In the genomic region with DNA sequence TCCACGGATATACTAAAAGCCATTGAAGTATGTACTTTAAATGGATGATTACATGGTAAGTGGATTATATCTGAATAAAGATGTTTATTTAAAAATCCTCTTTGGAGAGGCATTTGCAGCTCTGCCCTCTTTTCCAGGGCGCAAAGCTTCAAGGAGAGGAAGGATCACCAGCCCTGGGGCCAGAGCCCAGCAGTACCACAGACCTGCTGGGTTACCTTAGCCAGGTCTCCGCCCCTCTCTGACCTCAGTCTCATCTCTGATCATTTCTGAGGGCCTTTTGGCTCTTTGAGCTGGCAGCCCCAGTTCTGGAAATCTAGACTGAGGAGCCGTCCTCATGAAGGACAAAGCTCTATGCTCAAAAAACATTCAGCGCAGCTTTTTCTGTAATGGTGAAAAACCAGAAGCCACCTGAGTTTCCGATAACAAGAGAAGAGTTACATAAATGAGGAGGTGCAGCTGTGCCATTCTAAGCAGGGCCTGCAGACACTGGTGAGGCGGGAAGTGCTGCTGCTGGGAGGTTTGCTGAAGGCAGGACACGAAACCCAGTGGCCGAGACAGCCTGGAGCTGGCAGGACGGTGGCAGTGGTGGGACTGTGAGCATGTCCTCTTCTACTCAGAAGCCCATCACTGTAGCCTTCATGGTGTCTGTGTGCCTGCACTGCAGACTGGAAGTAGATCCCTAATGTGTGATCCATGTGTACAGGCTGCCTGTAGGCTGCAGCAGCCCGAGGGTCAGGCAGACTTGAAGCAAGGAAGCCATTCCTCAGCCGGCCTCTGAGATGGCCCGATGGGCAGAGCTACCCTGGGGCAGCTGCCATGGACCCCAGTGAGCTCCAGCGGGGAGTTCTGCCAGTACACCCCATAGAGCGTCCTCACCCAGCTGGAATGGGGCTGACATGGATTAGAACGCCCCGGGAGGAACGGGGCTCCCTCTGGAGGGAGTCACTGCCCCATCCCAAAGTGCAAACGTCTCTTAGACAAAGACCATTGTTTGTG, we compare ENCODE assay signal across 19 cellular contexts. TPM values are rescaled to one million over a fixed set of nuclear protein-coding genes. Genes with fewer than 3 reads are reported as not detected.
DNase-seq lines count a peak whose midpoint lies in the region; ATAC-seq and TF ChIP-seq lines count a peak whose summit lies in the region.
"Had no signal": no experiment of that assay in that cellular context is flagged by ENCODE, and none has a peak within 500 bp of the region (broad histone marks: within the 10 kb centered on the region; RNA-seq: fewer than 3 reads in every experiment).

No MANE protein-coding gene starts in this region.

- peak overlapping the region; percentile 15 for H2AFZ ChIP-seq in neuronal stem cell (ENCODE audit: low read length)

- no peaks in the 10 kb centered on the region for H3K79me1 ChIP-seq in neuronal stem cell (ENCODE audit: low read depth, low read length)

- H2BK15ac ChIP-seq in neuronal stem cell (ENCODE audit: low read length): peak overlapping the region; percentile 88

- no peak overlapping the region for H3K27ac ChIP-seq in neuronal stem cell (replicated peaks; ENCODE audit: low read length)
- H3K27ac ChIP-seq: adrenal gland, thoracic aorta had no signal

- H2AK5ac ChIP-seq in neuronal stem cell (ENCODE audit: low read depth, low read length): peak overlapping the region; percentile 72

- peaks cover 0 to 7% (median 0%) of the 10 kb centered on the region in 3 experiments for H3K27me3 ChIP-seq in neuronal stem cell (ENCODE audit: control insufficient read depth in 3 of 3, insufficient read depth in 3 of 3, low read depth in 1 of 3, low read length in 3 of 3)
- H3K27me3 ChIP-seq: cardiac muscle cell had no signal

- no CpG with 5 or more reads among the region's 19 CpGs for WGBS in neuronal stem cell (ENCODE audit: extremely low coverage in 2 of 2, insufficient read length in 2 of 2, insufficient replicate concordance in 1 of 2), 2 donors

- no peak overlapping the region for H3K4me3 ChIP-seq in neuronal stem cell (ENCODE audit: low read length in 2 of 2)
- H3K4me3 ChIP-seq: adrenal gland, cardiac muscle cell, thoracic aorta had no signal

- H3K4ac ChIP-seq in neuronal stem cell (ENCODE audit: low read length): no peak overlapping the region

- H3K36me3 Mint-ChIP-seq in WTC11: no peaks in the 10 kb centered on the region
- H3K36me3 Mint-ChIP-seq in immature natural killer cell: no peaks in the 10 kb centered on the region
- H3K36me3 Mint-ChIP-seq: naive B cell had no signal

- peak overlapping the region; percentile 49 for H2BK5ac ChIP-seq in neuronal stem cell (ENCODE audit: low read length)

- H3K4me2 ChIP-seq in neuronal stem cell (ENCODE audit: insufficient read depth, low read length, poor library complexity, severe bottlenecking): no peak overlapping the region

- H3K27me3 Mint-ChIP-seq in WTC11 (ENCODE audit: low read depth) (0 out of 2 replicates have a peak, but pooled peaks cover under 1% of the 10 kb centered on the region), immature natural killer cell (ENCODE audit: low read depth in 3 of 3) (peaks cover 2 to 4% (median 3%) of the 10 kb centered on the region in 3 donors)

- H4K8ac ChIP-seq in neuronal stem cell (ENCODE audit: low read depth, low read length): no peak overlapping the region

- no peak overlapping the region for H2BK12ac ChIP-seq in neuronal stem cell (ENCODE audit: low read length)

- no peak for TF ChIP-seq CTCF in WTC11 (IDR thresholded peaks at IDR 0.05)

- H3K9me3 ChIP-seq in neuronal stem cell (replicated peaks in 1 of 2; ENCODE audit: control insufficient read depth in 2 of 2, insufficient read depth in 1 of 2, low read depth in 1 of 2, low read length in 2 of 2): peaks cover 0 to 2% of the 10 kb centered on the region in 2 donors
- H3K9me3 ChIP-seq: adrenal gland, thoracic aorta had no signal

- CTCF ChIA-PET in WTC11 (lab: Charles Lee): interaction anchor here (1.1 to 2.4 kb wide), 2 partner anchors 25 to 28 kb away, joined by 4 to 9 read pairs; no protein-coding TSS in a partner anchor

- H3K27ac Mint-ChIP-seq in WTC11 (no peak overlapping the region), immature natural killer cell (no peak overlapping the region)
- H3K27ac Mint-ChIP-seq: activated T-helper 1 cell treated with anti-CD3 and anti-CD28 coated beads, Interleukin-12 subunit alpha, Interleukin-12 subunit beta, Interleukin-2, Interleukin-4 antibody, amounts not matched to agents 30 ng/mL and 10 ng/mL and 1 ng/mL, durations not matched to agents 14 hours and 24 hours and 36 hours; naive B cell had no signal

- peak overlapping the region; percentile 17 for H3K23ac ChIP-seq in neuronal stem cell (ENCODE audit: low read depth, low read length, poor library complexity)

- peak overlapping the region; percentile 53 for H2BK120ac ChIP-seq in neuronal stem cell (ENCODE audit: low read depth, low read length)

- DNase-seq in activated CD4-positive, alpha-beta T cell treated with anti-CD3 and anti-CD28 coated beads for 1 hour: peak; percentile 7
- no peak for DNase-seq in activated CD4-positive, alpha-beta T cell treated with anti-CD3 and anti-CD28 coated beads, Interleukin-2, amount 50 U/mL, for 1 hour
- DNase-seq in D341Med (ENCODE audit: low spot score): peak; percentile 15
- peak; percentile 5 for DNase-seq in WTC11 (ENCODE audit: low spot score)
- DNase-seq in neuronal stem cell (ENCODE audit: low spot score): no peak
- no peak for DNase-seq in immature natural killer cell
- no peak for DNase-seq in NCI-H1417 treated with DMSO at 0.1 percent for 48 hours (lab: John Stamatoyannopoulos, UW)
- DNase-seq: C1 segment of cervical spinal cord; effector CD8-positive, alpha-beta T cell; Kasumi-1; naive B cell; NCI-H1105 treated with DMSO at 0.1 percent for 48 hours; NCI-H82; small intestine had no signal

- POLR2A ChIA-PET in WTC11 (lab: Charles Lee): no interaction called here

- no peaks in the 10 kb centered on the region for H3K36me3 ChIP-seq in neuronal stem cell (replicated peaks in 1 of 2; ENCODE audit: control insufficient read depth in 2 of 2, insufficient read depth in 2 of 2, low read length in 2 of 2)
- H3K36me3 ChIP-seq: adrenal gland, cardiac muscle cell, thoracic aorta had no signal

- H4K91ac ChIP-seq in neuronal stem cell (ENCODE audit: low read depth, low read length, poor library complexity): peak overlapping the region; percentile 82

- H3K4me1 ChIP-seq in neuronal stem cell (ENCODE audit: control insufficient read depth in 2 of 2, insufficient read depth in 1 of 2, low read depth in 1 of 2, low read length in 2 of 2): peaks cover 0 to 17% of the 10 kb centered on the region in 2 donors
- H3K4me1 ChIP-seq: adrenal gland had no signal

- H3K18ac ChIP-seq in neuronal stem cell (ENCODE audit: low read length): peak overlapping the region; percentile 71

- peak overlapping the region; percentile 81 for H3K9ac ChIP-seq in neuronal stem cell (ENCODE audit: low read depth, low read length, poor library complexity)

- no peak for ATAC-seq in WTC11
- ATAC-seq in GM21717 (IDR thresholded peaks at IDR 0.05; ENCODE audit: unreplicated experiment): no peak

- no peak overlapping the region for H3K4me3 Mint-ChIP-seq in WTC11
- no peak overlapping the region for H3K4me3 Mint-ChIP-seq in immature natural killer cell
- H3K4me3 Mint-ChIP-seq: activated T-helper 1 cell treated with anti-CD3 and anti-CD28 coated beads, Interleukin-12 subunit alpha, Interleukin-12 subunit beta, Interleukin-2, Interleukin-4 antibody, amounts not matched to agents 30 ng/mL and 10 ng/mL and 1 ng/mL, durations not matched to agents 14 hours and 24 hours and 36 hours had no signal

- H3K4me1 Mint-ChIP-seq in WTC11: peaks cover 20% of the 10 kb centered on the region
- H3K4me1 Mint-ChIP-seq in immature natural killer cell: no peaks in the 10 kb centered on the region

- H3K14ac ChIP-seq in neuronal stem cell (ENCODE audit: low read length): peak overlapping the region; percentile 63

- H3K9me3 Mint-ChIP-seq in WTC11 (peaks cover 6% of the 10 kb centered on the region), immature natural killer cell (no peaks in the 10 kb centered on the region)
- H3K9me3 Mint-ChIP-seq: activated T-helper 1 cell treated with anti-CD3 and anti-CD28 coated beads, Interleukin-12 subunit alpha, Interleukin-12 subunit beta, Interleukin-2, Interleukin-4 antibody, amounts not matched to agents 30 ng/mL and 10 ng/mL and 1 ng/mL, durations not matched to agents 14 hours and 24 hours and 36 hours had no signal

TF ChIP-seq in WTC11, 78 proteins besides CTCF, POLR2A, EP300 and RAD21 (continues in another document):
- TF ChIP-seq RORB (CRISPR knock-in tag; IDR thresholded peaks at IDR 0.05) (no peak), TCF7 (CRISPR knock-in tag; IDR thresholded peaks at IDR 0.05; ENCODE audit: low read depth) (no peak), ZNF671 (CRISPR knock-in tag; IDR thresholded peaks at IDR 0.05) (no peak), FOXK1 (CRISPR knock-in tag; IDR thresholded peaks at IDR 0.05) (no peak), NFE2L1 (CRISPR knock-in tag; IDR thresholded peaks at IDR 0.05) (no peak), JUN (CRISPR knock-in tag; IDR thresholded peaks at IDR 0.05) (no peak), ZNF317 (CRISPR knock-in tag; IDR thresholded peaks at IDR 0.05; ENCODE audit: borderline replicate concordance, low read depth) (no peak)
- TF ChIP-seq, protein P1, sequence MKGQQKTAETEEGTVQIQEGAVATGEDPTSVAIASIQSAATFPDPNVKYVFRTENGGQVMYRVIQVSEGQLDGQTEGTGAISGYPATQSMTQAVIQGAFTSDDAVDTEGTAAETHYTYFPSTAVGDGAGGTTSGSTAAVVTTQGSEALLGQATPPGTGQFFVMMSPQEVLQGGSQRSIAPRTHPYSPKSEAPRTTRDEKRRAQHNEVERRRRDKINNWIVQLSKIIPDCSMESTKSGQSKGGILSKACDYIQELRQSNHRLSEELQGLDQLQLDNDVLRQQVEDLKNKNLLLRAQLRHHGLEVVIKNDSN (CRISPR knock-in tag; IDR thresholded peaks at IDR 0.05): no peak

RNA-seq across cellular contexts. Expression of a gene that starts 27.7 kb away (rescaled TPM):
- total RNA-seq in WTC11 (2021): 4.7 to 6.3 TPM (median 5.8 TPM) in 3 replicates
- 3.6 TPM for polyA plus RNA-seq in neuronal stem cell (2013, experiment 1 of 2)
- polyA plus RNA-seq in neuronal stem cell (2013, experiment 2 of 2): 3.7 TPM
- under 1 TPM in 1 of 3 donors, not detected in 2; 0.83 TPM for polyA plus RNA-seq in immature natural killer cell

RNA-seq across cellular contexts. Expression of a gene that starts 49.7 kb away (rescaled TPM):
- 0.69 to 1.4 TPM (median 0.79 TPM) in 3 replicates for total RNA-seq in WTC11 (2021)
- polyA plus RNA-seq in neuronal stem cell (2013, experiment 1 of 2): not detected
- polyA plus RNA-seq in neuronal stem cell (2013, experiment 2 of 2): 0.04 TPM
- not detected for polyA plus RNA-seq in immature natural killer cell
- total RNA-seq: adrenal gland, cardiac muscle cell, thoracic aorta had no signal
- polyA plus RNA-seq: adrenal gland, cardiac muscle cell, small intestine had no signal

RNA-seq across cellular contexts. Expression of a gene that starts 53.9 kb away (rescaled TPM):
- total RNA-seq in WTC11 (2021): 0.20 to 0.66 TPM (median 0.55 TPM) in 3 replicates
- polyA plus RNA-seq in neuronal stem cell (2013, experiment 1 of 2): 0.03 TPM
- 0.03 TPM for polyA plus RNA-seq in neuronal stem cell (2013, experiment 2 of 2)
- 10 to 100 TPM in 1 of 3 donors, 1 to 10 TPM in 2; 4.2 to 11.3 (median 6.8) TPM for polyA plus RNA-seq in immature natural killer cell

RNA-seq across cellular contexts. Expression of a gene that starts 56.6 kb away (rescaled TPM):
- 4.7 to 6.8 TPM (median 5.8 TPM) in 3 replicates for total RNA-seq in WTC11 (2021)
- polyA plus RNA-seq in neuronal stem cell (2013, experiment 1 of 2): 0.59 TPM
- polyA plus RNA-seq in neuronal stem cell (2013, experiment 2 of 2): 0.58 TPM
- 100 to 1,000 TPM; 272 to 875 (median 555) TPM for polyA plus RNA-seq in immature natural killer cell

Comparison
In these comparisons a context has a peak if more than half of its experiments do, and no peak if none do; other contexts are left out.
1. DNase-seq: peak in activated CD4-positive, alpha-beta T cell treated with anti-CD3 and anti-CD28 coated beads for 1 hour (single experiment), D341Med (single experiment) and WTC11 (single experiment); none in activated CD4-positive, alpha-beta T cell treated with anti-CD3 and anti-CD28 coated beads, Interleukin-2, amount 50 U/mL, for 1 hour (single experiment), neuronal stem cell (single experiment), immature natural killer cell (0 of 3) and NCI-H1417 treated with DMSO at 0.1 percent for 48 hours (single experiment).